ENCODE assay signal across 1 cellular context in genomic region chr6:85640806-85641205, GRCh38.
A peak's percentile ranks its signal among the peaks of the same experiment; 100 is the strongest.
TF ChIP-seq lines count a peak whose summit lies in the region.

No MANE protein-coding gene starts in this region.

TF ChIP-seq in K562, 482 proteins besides CTCF, POLR2A, EP300 and RAD21:
- no peak for TF ChIP-seq ETV1 (tag; conservative IDR thresholded peaks at IDR 0.05; ENCODE audit: low read depth)
- TF ChIP-seq TBP (optimal IDR thresholded peaks at IDR 0.05; ENCODE audit: low read depth, low read length), result no peak
- TF ChIP-seq ZNF561 (CRISPR knock-in tag; conservative IDR thresholded peaks at IDR 0.05), result no peak
- 0 out of 4 replicates have a peak, but pooled peaks of 1 of the 2 experiments have one; percentile 12 for TF ChIP-seq HDAC1 (IDR thresholded peaks at IDR 0.05)
- TF ChIP-seq ZNF384 (IDR thresholded peaks at IDR 0.05; ENCODE audit: low read depth, low read length), result no peak
- no peak for TF ChIP-seq ZC3H8 (IDR thresholded peaks at IDR 0.05)
- no peak for TF ChIP-seq FOXM1 (IDR thresholded peaks at IDR 0.05; ENCODE audit: low read depth)
- no peak for TF ChIP-seq FOXM1 (CRISPR knock-in tag; IDR thresholded peaks at IDR 0.05; ENCODE audit: low read depth)
- TF ChIP-seq ZNF12 (CRISPR knock-in tag; IDR thresholded peaks at IDR 0.05), result no peak
- TF ChIP-seq CHD1 (IDR thresholded peaks at IDR 0.05; ENCODE audit: low read length), result peak; percentile 65
- TF ChIP-seq ZBTB40 (IDR thresholded peaks at IDR 0.05), result no peak
- TF ChIP-seq ZBTB40 (CRISPR knock-in tag; IDR thresholded peaks at IDR 0.05), result no peak
- TF ChIP-seq, protein P1, sequence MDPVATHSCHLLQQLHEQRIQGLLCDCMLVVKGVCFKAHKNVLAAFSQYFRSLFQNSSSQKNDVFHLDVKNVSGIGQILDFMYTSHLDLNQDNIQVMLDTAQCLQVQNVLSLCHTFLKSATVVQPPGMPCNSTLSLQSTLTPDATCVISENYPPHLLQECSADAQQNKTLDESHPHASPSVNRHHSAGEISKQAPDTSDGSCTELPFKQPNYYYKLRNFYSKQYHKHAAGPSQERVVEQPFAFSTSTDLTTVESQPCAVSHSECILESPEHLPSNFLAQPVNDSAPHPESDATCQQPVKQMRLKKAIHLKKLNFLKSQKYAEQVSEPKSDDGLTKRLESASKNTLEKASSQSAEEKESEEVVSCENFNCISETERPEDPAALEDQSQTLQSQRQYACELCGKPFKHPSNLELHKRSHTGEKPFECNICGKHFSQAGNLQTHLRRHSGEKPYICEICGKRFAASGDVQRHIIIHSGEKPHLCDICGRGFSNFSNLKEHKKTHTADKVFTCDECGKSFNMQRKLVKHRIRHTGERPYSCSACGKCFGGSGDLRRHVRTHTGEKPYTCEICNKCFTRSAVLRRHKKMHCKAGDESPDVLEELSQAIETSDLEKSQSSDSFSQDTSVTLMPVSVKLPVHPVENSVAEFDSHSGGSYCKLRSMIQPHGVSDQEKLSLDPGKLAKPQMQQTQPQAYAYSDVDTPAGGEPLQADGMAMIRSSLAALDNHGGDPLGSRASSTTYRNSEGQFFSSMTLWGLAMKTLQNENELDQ (CRISPR knock-in tag; IDR thresholded peaks at IDR 0.05; ENCODE audit: borderline replicate concordance), result no peak
- no peak for TF ChIP-seq MAFK (IDR thresholded peaks at IDR 0.05; ENCODE audit: low read length)
- TF ChIP-seq CBX5 (IDR thresholded peaks at IDR 0.05; ENCODE audit: borderline replicate concordance, low read depth), result no peak
- TF ChIP-seq SNRNP70 (optimal IDR thresholded peaks at IDR 0.05; ENCODE audit: low read depth, low read length), result no peak
- no peak for TF ChIP-seq FOXO4 (CRISPR knock-in tag; IDR thresholded peaks at IDR 0.05)
- TF ChIP-seq OTX1 (CRISPR knock-in tag; IDR thresholded peaks at IDR 0.05), result no peak
- no peak for TF ChIP-seq KAT7 (CRISPR knock-in tag; IDR thresholded peaks at IDR 0.05; ENCODE audit: borderline replicate concordance)
- no peak for TF ChIP-seq IFI16 (CRISPR knock-in tag; IDR thresholded peaks at IDR 0.05)
TF ChIP-seq in K562: peak in this region for 2.
